15 cellular contexts compared by ENCODE assay signal in genomic region chr7:158310924-158311713, GRCh38.
"Had no signal": no experiment of that assay in that cellular context is flagged by ENCODE, and none has a peak within 500 bp of the region (broad histone marks: within the 10 kb centered on the region; RNA-seq: fewer than 3 reads in every experiment).

No MANE protein-coding gene starts in this region.

- H2AFZ ChIP-seq: neural progenitor cell, parathyroid adenoma had no signal

- H3K4me3 ChIP-seq: neural progenitor cell, psoas muscle, right lobe of liver, tibial artery had no signal

- H3K27me3 ChIP-seq: neural progenitor cell, right lobe of liver, tibial artery had no signal

- H3K36me3 ChIP-seq: neural progenitor cell, right lobe of liver, tibial artery had no signal

- H3K9me3 ChIP-seq: right lobe of liver had no signal

- H3K4me1 ChIP-seq: neural progenitor cell, parathyroid adenoma, psoas muscle, right lobe of liver, tibial artery had no signal

- H3K79me2 ChIP-seq: parathyroid adenoma had no signal

- DNase-seq: erythroblast; foreskin melanocyte; hippocampal formation; kidney glomerular epithelial cell; natural killer cell; occipital lobe; psoas muscle; retina; right lobe of liver; stimulated activated CD4-positive, alpha-beta T cell treated with anti-CD3 and anti-CD28 coated beads, Interleukin-4, amount 100 ng/mL, for 1 hour; stimulated activated CD8-positive, alpha-beta memory T cell treated with anti-CD3 and anti-CD28 coated beads, Interleukin-4, amount 100 ng/mL, for 48 hours; tibial artery had no signal

- H3K9ac ChIP-seq: neural progenitor cell, parathyroid adenoma had no signal

- H3K4me2 ChIP-seq: neural progenitor cell had no signal

- ATAC-seq: psoas muscle; right lobe of liver; stimulated activated memory B cell treated with anti-CD40 and anti-IgM and Interleukin-4, amounts not matched to agents 10 μg/mL and 1 μg/mL and 100 μg/mL, for 72 hours had no signal

- H3K27ac ChIP-seq: neural progenitor cell, parathyroid adenoma, psoas muscle, right lobe of liver, tibial artery had no signal
